ENCODE assay signal across 9 cellular contexts in the genomic region with DNA sequence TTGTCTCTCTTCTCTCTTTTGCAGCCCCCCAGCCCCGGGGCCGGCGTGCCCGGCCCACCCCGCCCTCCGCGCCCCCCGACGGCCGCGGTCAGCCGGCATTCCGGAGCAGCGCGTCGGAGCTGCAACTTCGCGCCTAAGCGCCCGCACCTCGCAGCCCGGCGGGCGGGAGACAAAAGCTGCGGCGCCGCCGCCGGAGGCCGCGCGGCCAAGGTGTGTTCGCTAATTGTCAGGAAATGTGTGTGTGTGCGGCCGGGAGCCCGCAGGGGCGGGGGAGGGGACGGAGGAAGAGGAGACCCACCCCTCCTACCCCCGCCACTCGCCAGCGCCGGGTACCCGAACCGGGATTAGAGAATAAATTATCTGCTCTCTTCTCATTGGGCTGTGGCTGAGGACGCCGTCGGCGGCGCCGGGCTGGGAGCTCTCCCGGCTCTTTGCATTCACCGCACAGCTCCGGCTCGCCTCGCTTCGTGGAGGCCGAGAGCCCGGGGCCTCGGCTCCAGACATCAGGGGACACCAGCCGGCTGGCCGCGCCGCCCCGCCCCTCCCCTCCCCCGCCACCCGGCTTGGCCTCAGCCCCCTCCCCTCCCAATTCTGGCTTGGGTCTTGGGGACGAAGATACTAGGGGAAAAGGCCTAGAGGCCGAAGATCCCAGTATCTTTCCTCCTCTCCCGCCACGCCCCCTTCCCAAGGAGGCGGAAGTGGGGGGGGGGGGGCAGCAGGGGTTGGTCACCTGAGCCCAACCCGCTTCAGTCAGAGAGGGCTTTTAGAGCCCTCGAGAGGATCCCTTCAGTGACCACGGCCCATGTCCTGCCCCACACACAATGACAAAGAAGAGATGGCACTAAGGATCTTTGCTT. TPM values are rescaled to one million over a fixed set of nuclear protein-coding genes. Genes with fewer than 3 reads are reported as not detected.
DNase-seq lines count a peak whose midpoint lies in the region; ATAC-seq and TF ChIP-seq lines count a peak whose summit lies in the region.
"Had no signal": no experiment of that assay in that cellular context is flagged by ENCODE, and none has a peak within 500 bp of the region (broad histone marks: within the 10 kb centered on the region; RNA-seq: fewer than 3 reads in every experiment).

No MANE protein-coding gene starts in this region.

- H3K4me3 Mint-ChIP-seq in activated naive CD4-positive, alpha-beta T cell treated with anti-CD3 and anti-CD28 coated beads, Interleukin-2, amount 10 ng/mL, durations not matched to agents 7 days and 5 days, result peak overlapping the region; percentile 29
- peak overlapping the region; percentile 88 for H3K4me3 Mint-ChIP-seq in type B pancreatic cell

- intact Hi-C loops in transverse colon (cut with DNase I; ENCODE audit: low total_unique reads), result no loop called here

- H3K27me3 Mint-ChIP-seq in activated naive CD4-positive, alpha-beta T cell treated with anti-CD3 and anti-CD28 coated beads, Interleukin-2, amount 10 ng/mL, durations not matched to agents 7 days and 5 days, result peaks cover 89% of the 10 kb centered on the region
- peaks cover 82% of the 10 kb centered on the region for H3K27me3 Mint-ChIP-seq in type B pancreatic cell

- WGBS in iPS DF 6.9 (ENCODE audit: insufficient coverage, insufficient read length), result no CpG with 5 or more reads among the region's 74 CpGs
- 0 to 3% methylated on average over 5 to 42 of the region's 74 CpGs for WGBS in transverse colon (ENCODE audit: low coverage in 1 of 2), 2 donors

- H3K4me1 ChIP-seq in iPS DF 6.9 (ENCODE audit: control insufficient read depth, insufficient read depth, low read length), result peaks cover 8% of the 10 kb centered on the region
- peaks cover 9 to 21% (median 17%) of the 10 kb centered on the region in 4 donors for H3K4me1 ChIP-seq in transverse colon

- DNase-seq in activated naive CD4-positive, alpha-beta T cell treated with anti-CD3 and anti-CD28 coated beads, Interleukin-2, amount 10 ng/mL, durations not matched to agents 7 days and 5 days, result no peak
- DNase-seq in activated naive CD4-positive, alpha-beta T cell treated with anti-CD3 and anti-CD28 coated beads, Interleukin-2, amount 50 U/mL, for 16 hours, result no peak
- peak; percentile 32 to 71 for DNase-seq in SHP77 (lab: John Stamatoyannopoulos, UW)
- no peak for DNase-seq in iPS DF 6.9 (ENCODE audit: low read depth, low spot score)
- no peak for DNase-seq in type B pancreatic cell (ENCODE audit: extremely low spot score, unreplicated experiment)
- no peak for DNase-seq in transverse colon
- no peak for DNase-seq in GM19238 (ENCODE audit: insufficient read length, low spot score)

- no peak overlapping the region for H3K27ac Mint-ChIP-seq in activated naive CD4-positive, alpha-beta T cell treated with anti-CD3 and anti-CD28 coated beads, Interleukin-2, amount 10 ng/mL, durations not matched to agents 7 days and 5 days
- peak overlapping the region; percentile 63 for H3K27ac Mint-ChIP-seq in type B pancreatic cell

- in situ Hi-C loops in transverse colon (cut with MboI; ENCODE audit: low pct_ligation_motif_present in 1 of 4, low pct_unique_long_range_greater_than_20kb in 1 of 4, low sequenced_read_pairs in 3 of 4), result no loop called here

- TF ChIP-seq CTCF in type B pancreatic cell (conservative IDR thresholded peaks at IDR 0.05), result no peak
- TF ChIP-seq CTCF in transverse colon (IDR thresholded peaks at IDR 0.05), result no peak

- H3K27me3 ChIP-seq in iPS DF 6.9 (ENCODE audit: control insufficient read depth, insufficient read depth, low read length) (no peaks in the 10 kb centered on the region), transverse colon (peaks cover 100% of the 10 kb centered on the region)

- no peak for TF ChIP-seq EP300 in transverse colon (IDR thresholded peaks at IDR 0.05; ENCODE audit: low read depth)

- H3K4me1 Mint-ChIP-seq in activated naive CD4-positive, alpha-beta T cell treated with anti-CD3 and anti-CD28 coated beads, Interleukin-2, amount 10 ng/mL, durations not matched to agents 7 days and 5 days, result peaks cover 13% of the 10 kb centered on the region
- peaks cover 3% of the 10 kb centered on the region for H3K4me1 Mint-ChIP-seq in type B pancreatic cell (ENCODE audit: unreplicated experiment)

- TF ChIP-seq POLR2A in transverse colon (IDR thresholded peaks at IDR 0.05), result no peak

- H3K27ac ChIP-seq in iPS DF 6.9 (ENCODE audit: low read length) (no peak overlapping the region), transverse colon (no peak overlapping the region)
- H3K27ac ChIP-seq: ovary had no signal

- no peaks in the 10 kb centered on the region for H3K36me3 ChIP-seq in iPS DF 6.9 (ENCODE audit: control insufficient read depth, insufficient read depth, low read length)
- no peaks in the 10 kb centered on the region for H3K36me3 ChIP-seq in transverse colon
- H3K36me3 ChIP-seq: ovary had no signal

- H3K36me3 Mint-ChIP-seq in activated naive CD4-positive, alpha-beta T cell treated with anti-CD3 and anti-CD28 coated beads, Interleukin-2, amount 10 ng/mL, durations not matched to agents 7 days and 5 days, result no peaks in the 10 kb centered on the region
- no peaks in the 10 kb centered on the region for H3K36me3 Mint-ChIP-seq in type B pancreatic cell

- H3K4me3 ChIP-seq in iPS DF 6.9 (ENCODE audit: low read length), result peak overlapping the region; percentile 67
- peak overlapping the region in 2 of 4 donors; percentile 20 to 35 for H3K4me3 ChIP-seq in transverse colon
- H3K4me3 ChIP-seq: ovary had no signal

- H3K9me3 ChIP-seq in iPS DF 6.9 (ENCODE audit: control insufficient read depth, insufficient read depth, low read length) (no peaks in the 10 kb centered on the region), transverse colon (no peaks in the 10 kb centered on the region)
- H3K9me3 ChIP-seq: ovary had no signal

- no peaks in the 10 kb centered on the region for H3K9me3 Mint-ChIP-seq in activated naive CD4-positive, alpha-beta T cell treated with anti-CD3 and anti-CD28 coated beads, Interleukin-2, amount 10 ng/mL, durations not matched to agents 7 days and 5 days
- H3K9me3 Mint-ChIP-seq in type B pancreatic cell, result no peaks in the 10 kb centered on the region

- no peak for ATAC-seq in HG03095 (IDR thresholded peaks at IDR 0.05; ENCODE audit: unreplicated experiment)

- CTCF ChIA-PET in activated naive CD4-positive, alpha-beta T cell treated with anti-CD3 and anti-CD28 coated beads, Interleukin-2, amount 10 ng/mL, durations not matched to agents 7 days and 5 days (lab: Charles Lee), result interaction anchor here (1.1 to 1.5 kb wide), 2 partner anchors 29 to 31 kb away, joined by 3 to 6 read pairs; no protein-coding TSS in a partner anchor

RNA-seq across cellular contexts. Expression of gene BLACAT1, which starts 1.3 kb away (rescaled TPM):
- 2.4 and 6.8 TPM in 2 replicates for total RNA-seq in type B pancreatic cell (ENCODE audit: low replicate concordance)
- under 1 TPM in 1 of 4 donors, not detected in 3; 0.48 TPM for total RNA-seq in transverse colon

RNA-seq across cellular contexts. Expression of gene LEMD1, which starts 35.2 kb away (rescaled TPM):
- total RNA-seq in type B pancreatic cell (ENCODE audit: low replicate concordance) (5.5 and 8.1 TPM in 2 replicates), transverse colon (not detected)

RNA-seq across cellular contexts. Expression of gene CDK18, which starts 47.4 kb away (rescaled TPM):
- total RNA-seq in type B pancreatic cell (ENCODE audit: low replicate concordance) (9.6 and 19.3 TPM in 2 replicates), transverse colon (100 to 1,000 TPM in 1 of 4 donors, 10 to 100 TPM in 3; 28.8 to 112 (median 33.5) TPM)

Comparison
In these comparisons a context has a peak if more than half of its experiments do, and no peak if none do; other contexts are left out.
1. DNase-seq: peak in SHP77 (2 of 2); none in activated naive CD4-positive, alpha-beta T cell treated with anti-CD3 and anti-CD28 coated beads, Interleukin-2, amount 10 ng/mL, durations not matched to agents 7 days and 5 days (single experiment), activated naive CD4-positive, alpha-beta T cell treated with anti-CD3 and anti-CD28 coated beads, Interleukin-2, amount 50 U/mL, for 16 hours (single experiment), iPS DF 6.9 (single experiment), type B pancreatic cell (single experiment), transverse colon (single experiment) and GM19238 (single experiment).